13 cellular contexts compared by ENCODE assay signal in genomic region chr19:35262101-35262761, GRCh38. TPM values are rescaled to one million over a fixed set of nuclear protein-coding genes. Genes with fewer than 3 reads are reported as not detected.
DNase-seq lines count a peak whose midpoint lies in the region; ATAC-seq and TF ChIP-seq lines count a peak whose summit lies in the region.
"Had no signal": no experiment of that assay in that cellular context is flagged by ENCODE, and none has a peak within 500 bp of the region (broad histone marks: within the 10 kb centered on the region; RNA-seq: fewer than 3 reads in every experiment).

No MANE protein-coding gene starts in this region.

- H3K36me3 Mint-ChIP-seq in stimulated activated naive CD8-positive, alpha-beta T cell treated with anti-CD3 and anti-CD28 coated beads, Interleukin-15, Interleukin-2, amounts not matched to agents 100 ng/mL and 50 ng/mL, for 24 hours (ENCODE audit: low read depth) = peaks cover 8% of the 10 kb centered on the region

- H3K27ac ChIP-seq in right cardiac atrium (ENCODE audit: low read length) (no peak overlapping the region), foreskin keratinocyte (no peak overlapping the region)

- no peaks in the 10 kb centered on the region for H3K9me3 Mint-ChIP-seq in stimulated activated naive CD8-positive, alpha-beta T cell treated with anti-CD3 and anti-CD28 coated beads, Interleukin-15, Interleukin-2, amounts not matched to agents 100 ng/mL and 50 ng/mL, for 24 hours
- H3K9me3 Mint-ChIP-seq: stimulated activated naive CD8-positive, alpha-beta T cell treated with anti-CD3 and anti-CD28 coated beads, Interleukin-15, amount 100 ng/mL, for 72 hours had no signal

- WGBS in right cardiac atrium = 65% methylated on average over 17 of the region's 17 CpGs

- no peaks in the 10 kb centered on the region for H3K27me3 Mint-ChIP-seq in stimulated activated naive CD8-positive, alpha-beta T cell treated with anti-CD3 and anti-CD28 coated beads, Interleukin-15, Interleukin-2, amounts not matched to agents 100 ng/mL and 50 ng/mL, for 24 hours
- H3K27me3 Mint-ChIP-seq: stimulated activated naive CD8-positive, alpha-beta T cell treated with anti-CD3 and anti-CD28 coated beads, Interleukin-15, amount 100 ng/mL, for 72 hours had no signal

- peaks cover 28% of the 10 kb centered on the region for H3K4me1 Mint-ChIP-seq in stimulated activated naive CD8-positive, alpha-beta T cell treated with anti-CD3 and anti-CD28 coated beads, Interleukin-15, Interleukin-2, amounts not matched to agents 100 ng/mL and 50 ng/mL, for 24 hours (ENCODE audit: low read depth)

- H3K4me3 ChIP-seq in right cardiac atrium (ENCODE audit: low read length) = no peak overlapping the region
- H3K4me3 ChIP-seq: HAP-1 had no signal

- intact Hi-C loops in right cardiac atrium (cut with DNase I) = no loop called here

- in situ Hi-C loops in SK-MEL-5 (cut with HindIII; ENCODE audit: low pct_unique_long_range_greater_than_20kb, low sequenced_read_pairs) = no loop called here

- peak; percentile 13 to 14 for DNase-seq in activated T-cell treated with anti-CD3 and anti-CD28 coated beads, Interleukin-2, amount 50 U/mL, for 48 hours
- DNase-seq in activated T-cell treated with anti-CD3 and anti-CD28 coated beads for 4 hours (no peak), SK-MEL-5 (ENCODE audit: low read depth, low spot score) (peak; percentile 28), right cardiac atrium (peak in 2 of 3 donors; percentile 14 to 59), foreskin keratinocyte (no peak), UCSD-AML1 (lab: John Stamatoyannopoulos, UW; ENCODE audit: unreplicated experiment) (no peak)
- DNase-seq: kidney glomerular epithelial cell, SIG-M5 had no signal

- H3K9me3 ChIP-seq in right cardiac atrium (ENCODE audit: control insufficient read depth, low read length) = no peaks in the 10 kb centered on the region
- H3K9me3 ChIP-seq: HAP-1 had no signal

- H3K4me3 Mint-ChIP-seq in stimulated activated naive CD8-positive, alpha-beta T cell treated with anti-CD3 and anti-CD28 coated beads, Interleukin-15, Interleukin-2, amounts not matched to agents 100 ng/mL and 50 ng/mL, for 24 hours = no peak overlapping the region
- H3K4me3 Mint-ChIP-seq: stimulated activated naive CD8-positive, alpha-beta T cell treated with anti-CD3 and anti-CD28 coated beads, Interleukin-15, amount 100 ng/mL, for 72 hours had no signal

- TF ChIP-seq CTCF in foreskin keratinocyte (conservative IDR thresholded peaks at IDR 0.05) = no peak

- peak overlapping the region; percentile 11 for H3K27ac Mint-ChIP-seq in stimulated activated naive CD8-positive, alpha-beta T cell treated with anti-CD3 and anti-CD28 coated beads, Interleukin-15, Interleukin-2, amounts not matched to agents 100 ng/mL and 50 ng/mL, for 24 hours
- H3K27ac Mint-ChIP-seq: stimulated activated naive CD8-positive, alpha-beta T cell treated with anti-CD3 and anti-CD28 coated beads, Interleukin-15, amount 100 ng/mL, for 72 hours had no signal

- peak in 1 of 2 donors; percentile 12 for ATAC-seq in right cardiac atrium
- no peak for ATAC-seq in foreskin keratinocyte
- no peak for ATAC-seq in HG03520 (IDR thresholded peaks at IDR 0.05; ENCODE audit: unreplicated experiment)
- ATAC-seq: stimulated activated naive CD8-positive, alpha-beta T cell treated with anti-CD3 and anti-CD28 coated beads, Interleukin-15, amount 100 ng/mL, for 72 hours had no signal

- H3K4me1 ChIP-seq in right cardiac atrium (ENCODE audit: control insufficient read depth, insufficient read depth, low read length) (peaks cover 2% of the 10 kb centered on the region), foreskin keratinocyte (no peaks in the 10 kb centered on the region)

- H3K27me3 ChIP-seq in right cardiac atrium (ENCODE audit: control insufficient read depth, insufficient read depth) (no peaks in the 10 kb centered on the region), foreskin keratinocyte (no peaks in the 10 kb centered on the region)

RNA-seq across cellular contexts. Expression of gene USF2, which starts 6.5 kb away (rescaled TPM):
- 78.1 and 82.7 TPM in 2 replicates for total RNA-seq in SK-MEL-5 (2014; rRNA removed; shearing (Covaris generic))
- 173 and 203 TPM in 2 replicates for polyA plus RNA-seq in SK-MEL-5 (2015; cell fraction: cytosol; rRNA removed)
- 130 TPM in 2 replicates for polyA plus RNA-seq in SK-MEL-5 (2015; cell fraction: nucleus; rRNA removed)
- total RNA-seq in right cardiac atrium = 100 to 1,000 TPM; 182 to 270 (median 239) TPM
- polyA plus RNA-seq in right cardiac atrium = 332 TPM
- total RNA-seq in foreskin keratinocyte = 54.5 and 59.6 TPM in 2 replicates
- polyA plus RNA-seq in foreskin keratinocyte = 81.3 and 89.9 TPM in 2 replicates

RNA-seq across cellular contexts. Expression of gene LSR, which starts 13.4 kb away (rescaled TPM):
- total RNA-seq in SK-MEL-5 (2014; rRNA removed; shearing (Covaris generic)) = 0.98 and 1.2 TPM in 2 replicates
- polyA plus RNA-seq in SK-MEL-5 (2015; cell fraction: cytosol; rRNA removed) = 0.88 and 2.1 TPM in 2 replicates
- 1.3 TPM in 1 of 2 replicates, not detected in the other for polyA plus RNA-seq in SK-MEL-5 (2015; cell fraction: nucleus; rRNA removed)
- total RNA-seq in right cardiac atrium (1 to 10 TPM; 4.6 to 8.9 (median 4.8) TPM), foreskin keratinocyte (91.3 and 98.0 TPM in 2 replicates)
- polyA plus RNA-seq in right cardiac atrium (5.0 TPM), foreskin keratinocyte (113 and 125 TPM in 2 replicates)

RNA-seq across cellular contexts. Expression of gene HAMP, which starts 20.1 kb away (rescaled TPM):
- total RNA-seq in SK-MEL-5 (2014; rRNA removed; shearing (Covaris generic)) = not detected in 2 replicates
- not detected in 2 replicates for polyA plus RNA-seq in SK-MEL-5 (2015; cell fraction: cytosol; rRNA removed)
- polyA plus RNA-seq in SK-MEL-5 (2015; cell fraction: nucleus; rRNA removed) = not detected in 2 replicates
- total RNA-seq in right cardiac atrium (100 to 1,000 TPM; 164 to 286 (median 230) TPM), foreskin keratinocyte (not detected in 2 replicates)
- polyA plus RNA-seq in right cardiac atrium (406 TPM), foreskin keratinocyte (not detected in 2 replicates)
- total RNA-seq: NCI-H460 had no signal

RNA-seq across cellular contexts. Expression of gene MAG, which starts 29.7 kb away (rescaled TPM):
- not detected in 2 replicates for total RNA-seq in SK-MEL-5 (2014; rRNA removed; shearing (Covaris generic))
- 0.13 TPM in 1 of 2 replicates, not detected in the other for polyA plus RNA-seq in SK-MEL-5 (2015; cell fraction: cytosol; rRNA removed)
- polyA plus RNA-seq in SK-MEL-5 (2015; cell fraction: nucleus; rRNA removed) = not detected in 2 replicates
- total RNA-seq in right cardiac atrium = not detected
- 1.3 TPM for polyA plus RNA-seq in right cardiac atrium
- not detected in 2 replicates for total RNA-seq in foreskin keratinocyte
- polyA plus RNA-seq in foreskin keratinocyte = not detected in 2 replicates
- total RNA-seq: NCI-H460 had no signal

RNA-seq across cellular contexts. Expression of gene FAM187B, which starts 33.7 kb away (rescaled TPM):
- total RNA-seq in SK-MEL-5 (2014; rRNA removed; shearing (Covaris generic)) = not detected in 2 replicates
- not detected in 2 replicates for polyA plus RNA-seq in SK-MEL-5 (2015; cell fraction: cytosol; rRNA removed)
- polyA plus RNA-seq in SK-MEL-5 (2015; cell fraction: nucleus; rRNA removed) = not detected in 2 replicates
- total RNA-seq in right cardiac atrium = not detected
- polyA plus RNA-seq in right cardiac atrium = not detected
- not detected in 2 replicates for total RNA-seq in foreskin keratinocyte
- not detected in 2 replicates for polyA plus RNA-seq in foreskin keratinocyte
- total RNA-seq: NCI-H460 had no signal

Comparison
In these comparisons a context has a peak if more than half of its experiments do, and no peak if none do; other contexts are left out.
1. DNase-seq: peak in activated T-cell treated with anti-CD3 and anti-CD28 coated beads, Interleukin-2, amount 50 U/mL, for 48 hours (2 of 2), SK-MEL-5 (single experiment) and right cardiac atrium (2 of 3); none in activated T-cell treated with anti-CD3 and anti-CD28 coated beads for 4 hours (single experiment), foreskin keratinocyte (0 of 2) and UCSD-AML1 (single experiment).
2. RNA of gene HAMP, which starts 20.1 kb away (total RNA-seq): 164 to 286 TPM in right cardiac atrium; not detected in SK-MEL-5 and not detected in foreskin keratinocyte; every median in the first group is over 100 times any median in the second.